20 cellular contexts compared by ENCODE assay signal in the genomic region with DNA sequence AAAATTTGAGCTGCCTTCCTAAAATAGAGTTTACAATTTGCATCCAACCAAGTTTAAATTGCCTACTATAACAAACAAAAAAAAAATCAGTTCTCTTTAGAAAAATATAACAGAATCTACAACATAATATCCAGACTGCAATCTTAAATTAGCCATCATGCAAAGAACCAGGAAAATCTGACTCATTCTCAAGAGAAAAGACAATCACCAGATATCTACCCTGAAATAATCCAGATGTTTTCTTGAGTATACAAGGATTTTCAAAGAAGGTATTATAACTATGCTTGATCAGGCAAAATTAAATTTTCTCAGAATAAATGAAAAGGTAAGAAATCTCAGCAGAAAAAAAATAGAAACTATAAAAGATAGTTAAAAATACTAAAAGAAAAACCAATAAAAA.
"Had no signal": no experiment of that assay in that cellular context is flagged by ENCODE, and none has a peak within 500 bp of the region (broad histone marks: within the 10 kb centered on the region; RNA-seq: fewer than 3 reads in every experiment).

No MANE protein-coding gene starts in this region.

- H2AFZ ChIP-seq: neural progenitor cell had no signal

- H3K27me3 ChIP-seq: colonic mucosa, neural progenitor cell, right lobe of liver, tibial artery, upper lobe of left lung, uterus had no signal

- H3K4me3 ChIP-seq: colonic mucosa, neural progenitor cell, psoas muscle, right lobe of liver, tibial artery, upper lobe of left lung, uterus had no signal

- DNase-seq: colonic mucosa; effector CD4-positive, alpha-beta T cell; foreskin melanocyte; head of caudate nucleus; hippocampal formation; kidney glomerular epithelial cell; mammary epithelial cell; nucleus accumbens; psoas muscle; retina; right lobe of liver; stimulated activated CD4-positive, alpha-beta T cell treated with anti-CD3 and anti-CD28 coated beads, Interleukin-4, amount 100 ng/mL, for 1 hour; stimulated activated CD8-positive, alpha-beta memory T cell treated with anti-CD3 and anti-CD28 coated beads, Interleukin-4, amount 100 ng/mL, for 48 hours; stimulated activated naive CD8-positive, alpha-beta T cell treated with anti-CD3 and anti-CD28 coated beads, Interleukin-15, Interleukin-2, amounts not matched to agents 100 U/mL and 50 U/mL, for 24 hours; tibial artery; upper lobe of left lung; uterus had no signal

- H3K36me3 ChIP-seq: colonic mucosa, neural progenitor cell, right lobe of liver, tibial artery, upper lobe of left lung, uterus had no signal

- H3K9me3 ChIP-seq: colonic mucosa, psoas muscle, right lobe of liver, tibial artery, upper lobe of left lung, uterus had no signal

- H3K9ac ChIP-seq: neural progenitor cell had no signal

- H3K4me1 ChIP-seq: colonic mucosa, neural progenitor cell, psoas muscle, tibial artery, upper lobe of left lung, uterus had no signal

- H3K4me2 ChIP-seq: neural progenitor cell had no signal

- H3K27ac ChIP-seq: colonic mucosa, neural progenitor cell, psoas muscle, right lobe of liver, tibial artery, upper lobe of left lung, uterus had no signal

- ATAC-seq: natural killer cell treated with Interleukin-12 subunit alpha and Interleukin-12 subunit beta and Interleukin-15 and Interleukin-18, amount 100 ng/mL, for 72 hours; psoas muscle; right lobe of liver; stimulated activated effector memory CD8-positive, alpha-beta T cell treated with anti-CD3 and anti-CD28 coated beads, Interleukin-12 subunit alpha, Interleukin-12 subunit beta, amount 100 ng/mL, for 72 hours; stimulated activated naive CD8-positive, alpha-beta T cell treated with anti-CD3 and anti-CD28 coated beads, Interleukin-15, Interleukin-2, amounts not matched to agents 100 U/mL and 50 U/mL, for 24 hours had no signal
